In the genomic region with DNA sequence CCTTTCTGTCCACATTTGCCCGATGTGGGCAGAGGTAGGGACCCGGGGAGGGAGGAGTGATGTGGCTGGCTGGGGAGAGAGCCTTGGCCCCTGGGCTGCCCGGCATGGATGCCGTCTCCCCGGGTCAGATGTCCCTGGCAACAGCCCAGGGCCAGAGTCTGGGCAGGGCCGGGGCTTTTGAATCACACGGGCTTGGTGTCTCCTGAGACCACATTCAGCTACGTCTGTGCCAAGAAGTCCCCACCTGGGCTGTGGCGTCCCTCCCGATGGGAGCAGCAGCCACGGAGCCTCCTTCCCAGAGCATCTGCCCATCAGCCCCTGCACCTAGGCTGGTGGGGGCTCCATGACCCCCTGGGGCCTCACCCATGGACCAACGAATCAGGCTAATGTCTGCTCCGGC, we compare ENCODE assay signal across 12 cellular contexts.
DNase-seq lines count a peak whose midpoint lies in the region; ATAC-seq and TF ChIP-seq lines count a peak whose summit lies in the region.
"Had no signal": no experiment of that assay in that cellular context is flagged by ENCODE, and none has a peak within 500 bp of the region (broad histone marks: within the 10 kb centered on the region; RNA-seq: fewer than 3 reads in every experiment).

No MANE protein-coding gene starts in this region.

- WGBS in esophagus squamous epithelium, 2 donors: 60% methylated on average over 2 of the region's 13 CpGs; no CpG with 5 or more reads in 1 of the 2 donors

- intact Hi-C loops in esophagus squamous epithelium (cut with DNase I): no loop called here

- H3K27ac ChIP-seq in esophagus squamous epithelium (peak overlapping the region in 3 of 4 donors; percentile 39 to 57 (median 50)), rectal smooth muscle tissue (ENCODE audit: low read depth, low read length) (peak overlapping the region; percentile 83)
- H3K27ac ChIP-seq: KMS-11 had no signal

- no peaks in the 10 kb centered on the region for H3K27me3 ChIP-seq in esophagus squamous epithelium
- no peaks in the 10 kb centered on the region for H3K27me3 ChIP-seq in rectal smooth muscle tissue (ENCODE audit: control insufficient read depth, insufficient read depth, low read length)
- H3K27me3 ChIP-seq: cardiac muscle cell had no signal

- DNase-seq in AG08395 (ENCODE audit: low spot score) (peak; percentile 38), NCI-H1092 treated with DMSO at 0.1 percent for 48 hours (lab: John Stamatoyannopoulos, UW) (peak; percentile 24), esophagus squamous epithelium (lab: John Stamatoyannopoulos, UW) (no peak), cerebellum (ENCODE audit: low spot score) (no peak), NCI-H1694 treated with DMSO at 0.1 percent for 48 hours (lab: John Stamatoyannopoulos, UW) (no peak)
- DNase-seq: activated CD4-positive, alpha-beta memory T cell treated with anti-CD3 and anti-CD28 coated beads for 36 hours; NCI-H2029 treated with DMSO at 0.1 percent for 48 hours had no signal

- H3K4me1 ChIP-seq in esophagus squamous epithelium (peaks cover 5 to 46% (median 27%) of the 10 kb centered on the region in 3 donors), rectal smooth muscle tissue (ENCODE audit: control insufficient read depth, insufficient read depth, low read length) (peaks cover 45% of the 10 kb centered on the region)

- TF ChIP-seq POLR2A in esophagus squamous epithelium (IDR thresholded peaks at IDR 0.05): no peak

- H3K4me3 ChIP-seq in esophagus squamous epithelium (no peak overlapping the region), rectal smooth muscle tissue (ENCODE audit: low read length) (no peak overlapping the region)
- H3K4me3 ChIP-seq: cardiac muscle cell had no signal

- no peak for TF ChIP-seq CTCF in esophagus squamous epithelium (IDR thresholded peaks at IDR 0.05)

- no peak overlapping the region for H3K9ac ChIP-seq in rectal smooth muscle tissue (ENCODE audit: low read length)
- H3K9ac ChIP-seq: KMS-11 had no signal

- ATAC-seq in GM19397 (IDR thresholded peaks at IDR 0.05; ENCODE audit: unreplicated experiment): no peak
- no peak for ATAC-seq in HG02938 (IDR thresholded peaks at IDR 0.05; ENCODE audit: unreplicated experiment)

- H3K9me3 ChIP-seq in esophagus squamous epithelium: no peaks in the 10 kb centered on the region

- H3K36me3 ChIP-seq in esophagus squamous epithelium (peaks cover 0 to 97% (median 17%) of the 10 kb centered on the region in 3 donors), rectal smooth muscle tissue (ENCODE audit: control insufficient read depth, insufficient read depth, low read length) (peaks cover 13% of the 10 kb centered on the region)

Comparison
In these comparisons a context has a peak if more than half of its experiments do, and no peak if none do; other contexts are left out.
1. DNase-seq: peak in AG08395 (single experiment) and NCI-H1092 treated with DMSO at 0.1 percent for 48 hours (single experiment); none in esophagus squamous epithelium (single experiment), cerebellum (single experiment) and NCI-H1694 treated with DMSO at 0.1 percent for 48 hours (single experiment).